Comparison of ENCODE assay signal across 17 cellular contexts in genomic region chr1:14661220-14661619, GRCh38.
DNase-seq lines count a peak whose midpoint lies in the region; TF ChIP-seq lines count a peak whose summit lies in the region.
"Had no signal": no experiment of that assay in that cellular context is flagged by ENCODE, and none has a peak within 500 bp of the region (broad histone marks: within the 10 kb centered on the region; RNA-seq: fewer than 3 reads in every experiment).

No MANE protein-coding gene starts in this region.

- H3K27ac ChIP-seq in sigmoid colon, result peak overlapping the region; percentile 3 to 53 (median 46)
- H3K27ac ChIP-seq: A549, uterus had no signal

- H3K36me3 ChIP-seq in sigmoid colon, result no peaks in the 10 kb centered on the region
- H3K36me3 ChIP-seq: uterus had no signal

- intact Hi-C loops in sigmoid colon (cut with DNase I), result loop anchor here (5.0 kb wide), 1 partner anchor 404 kb away; no protein-coding TSS in a partner anchor

- H3K9me3 ChIP-seq in sigmoid colon, result no peaks in the 10 kb centered on the region
- H3K9me3 ChIP-seq: A549, uterus had no signal

- no peaks in the 10 kb centered on the region for H3K4me1 ChIP-seq in sigmoid colon
- H3K4me1 ChIP-seq: A549, uterus had no signal

- TF ChIP-seq POLR2A in sigmoid colon (IDR thresholded peaks at IDR 0.05), result no peak

- TF ChIP-seq CTCF in fibroblast of pulmonary artery (IDR thresholded peaks at IDR 0.05; ENCODE audit: low read length, missing control alignments) (no peak), sigmoid colon (IDR thresholded peaks at IDR 0.05) (no peak)

- TF ChIP-seq EP300 in sigmoid colon (IDR thresholded peaks at IDR 0.05), result no peak

- peak; percentile 14 for DNase-seq in NCI-H748 (lab: John Stamatoyannopoulos, UW; ENCODE audit: unreplicated experiment)
- no peak for DNase-seq in NCI-H748 treated with DMSO at 0.1 percent for 48 hours (lab: John Stamatoyannopoulos, UW)
- peak; percentile 50 for DNase-seq in NCI-H82 treated with DMSO at 0.1 percent for 48 hours (lab: John Stamatoyannopoulos, UW; ENCODE audit: unreplicated experiment)
- DNase-seq in fibroblast of pulmonary artery (ENCODE audit: low read depth), result peak; percentile 23
- peak; percentile 72 for DNase-seq in sigmoid colon
- no peak for DNase-seq in NCI-H2081 treated with DMSO at 0.1 percent for 48 hours (lab: John Stamatoyannopoulos, UW)
- no peak for DNase-seq in GM19238 (ENCODE audit: insufficient read length, low spot score)
- DNase-seq in GF-D8 (lab: John Stamatoyannopoulos, UW), result no peak
- DNase-seq: activated naive CD8-positive, alpha-beta T cell treated with anti-CD3 and anti-CD28 coated beads, Interleukin-2, amount 10 ng/mL, durations not matched to agents 7 days and 5 days; CD8-positive, alpha-beta memory T cell; cerebellar nuclear complex; EL; mammary epithelial cell; NCI-H446 treated with DMSO at 0.1 percent for 48 hours; SW 1271; uterus had no signal

- no peak overlapping the region for H3K4me3 ChIP-seq in fibroblast of pulmonary artery (replicated peaks; ENCODE audit: low read depth, low read length)
- H3K4me3 ChIP-seq in sigmoid colon, result no peak overlapping the region
- H3K4me3 ChIP-seq: A549, uterus had no signal

- WGBS in sigmoid colon, 2 donors, result 69 to 77% methylated on average over 2 of the region's 2 CpGs

- H3K27me3 ChIP-seq in sigmoid colon, result no peaks in the 10 kb centered on the region
- H3K27me3 ChIP-seq: uterus had no signal

Comparison
In these comparisons a context has a peak if more than half of its experiments do, and no peak if none do; other contexts are left out.
1. DNase-seq: peak in NCI-H748 (single experiment), NCI-H82 treated with DMSO at 0.1 percent for 48 hours (single experiment), fibroblast of pulmonary artery (single experiment) and sigmoid colon (single experiment); none in NCI-H748 treated with DMSO at 0.1 percent for 48 hours (single experiment), NCI-H2081 treated with DMSO at 0.1 percent for 48 hours (single experiment), GM19238 (single experiment) and GF-D8 (single experiment).